In the genomic region with DNA sequence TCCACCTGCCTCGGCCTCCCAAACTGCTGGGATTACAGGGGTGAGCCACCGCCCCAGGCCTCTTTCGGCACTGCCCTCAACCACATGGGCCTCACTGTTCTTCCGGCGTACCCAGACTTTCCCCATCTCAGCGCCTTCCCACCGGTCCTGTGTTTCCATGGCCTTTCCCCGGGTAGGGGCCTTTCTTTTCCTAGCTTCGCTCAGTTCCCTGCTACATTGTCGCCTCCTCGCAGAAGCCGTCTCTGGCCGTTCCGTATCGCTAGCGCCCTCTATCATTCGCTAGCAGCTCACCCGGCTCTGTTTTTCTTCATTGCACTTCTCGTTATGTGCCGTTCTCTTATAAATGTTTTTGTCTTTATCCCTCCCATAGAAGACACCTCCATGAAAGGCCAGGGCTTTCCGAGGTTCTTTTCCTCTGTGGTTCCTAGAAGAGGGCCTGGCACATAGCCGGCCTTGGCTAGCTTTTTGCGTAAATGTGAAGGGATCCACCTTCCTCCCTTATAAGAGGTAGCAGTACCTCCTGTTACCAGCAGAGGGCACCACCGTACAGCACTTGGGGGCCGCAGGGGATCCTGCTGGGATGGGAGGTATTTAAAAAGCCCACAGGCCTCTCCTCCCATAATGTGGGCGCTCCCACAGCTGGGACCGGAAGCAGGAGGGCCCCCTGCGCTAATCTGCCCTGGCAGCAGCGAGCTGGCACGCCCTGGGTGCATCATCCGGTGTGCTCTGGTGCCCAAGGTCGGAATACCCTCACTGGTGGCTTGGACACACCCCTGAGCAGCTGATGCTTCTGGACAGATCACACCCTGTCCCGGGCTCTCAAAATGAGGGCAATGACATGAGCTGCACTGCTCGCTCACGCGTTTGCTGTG, we compare ENCODE assay signal across 8 cellular contexts. TPM values are rescaled to one million over a fixed set of nuclear protein-coding genes. Genes with fewer than 3 reads are reported as not detected.
DNase-seq lines count a peak whose midpoint lies in the region; ATAC-seq and TF ChIP-seq lines count a peak whose summit lies in the region.

No MANE protein-coding gene starts in this region.

- intact Hi-C loops in activated CD4-positive, alpha-beta memory T cell treated with anti-CD3 and anti-CD28 coated beads for 36 hours (cut with micrococcal nuclease) = loop anchor here (1.0 to 2.0 kb wide), 9 partner anchors 8 to 101 kb away; partner anchors contain the start of genes ATG101 and NR4A1

- H3K36me3 ChIP-seq in lung (ENCODE audit: control insufficient read depth in 2 of 2, insufficient read depth in 2 of 2, low read length in 2 of 2) = no peaks in the 10 kb centered on the region

- no peaks in the 10 kb centered on the region for H3K36me3 Mint-ChIP-seq in activated CD4-positive, alpha-beta memory T cell treated with anti-CD3 and anti-CD28 coated beads for 36 hours

- peak; percentile 77 for ATAC-seq in lung (ENCODE audit: insufficient read depth, low FRiP score)
- ATAC-seq in HG03139 (IDR thresholded peaks at IDR 0.05; ENCODE audit: unreplicated experiment) = no peak

- no peaks in the 10 kb centered on the region for H3K27me3 ChIP-seq in lung (ENCODE audit: control insufficient read depth, insufficient read depth)

- no peaks in the 10 kb centered on the region for H3K27me3 Mint-ChIP-seq in activated CD4-positive, alpha-beta memory T cell treated with anti-CD3 and anti-CD28 coated beads for 36 hours

- CTCF ChIA-PET in activated CD4-positive, alpha-beta memory T cell treated with anti-CD3 and anti-CD28 coated beads for 36 hours (lab: Charles Lee) = interaction anchor here (0.6 to 15.9 kb wide), 51 partner anchors 7 to 1598 kb away, joined by 3 to 438 read pairs (median 5); partner anchors contain the start of genes ACVR1B, ATG101, NR4A1 and POU6F1

- no peak overlapping the region for H3K4me3 ChIP-seq in lung

- TF ChIP-seq CTCF in GM12873 (IDR thresholded peaks at IDR 0.05; ENCODE audit: insufficient read depth, low read depth, low read length, missing control alignments) (peak; percentile 76), lung (IDR thresholded peaks at IDR 0.05; ENCODE audit: control extremely low read depth, extremely low read depth) (peak; percentile 92)

- POLR2A ChIA-PET in activated CD4-positive, alpha-beta memory T cell treated with anti-CD3 and anti-CD28 coated beads for 36 hours (lab: Charles Lee) = interaction anchor here (0.5 to 4.5 kb wide), 13 partner anchors 9 to 139 kb away, joined by 3 to 28 read pairs (median 4); partner anchors contain the start of genes ATG101, NR4A1 and TAMALIN

- peak overlapping the region; percentile 76 to 82 for H3K27ac ChIP-seq in lung (ENCODE audit: low read depth in 1 of 2, low read length in 1 of 2)

- no peaks in the 10 kb centered on the region for H3K9me3 Mint-ChIP-seq in activated CD4-positive, alpha-beta memory T cell treated with anti-CD3 and anti-CD28 coated beads for 36 hours

- 7% methylated on average over 36 of the region's 36 CpGs for WGBS in lung, 2 donors

- peaks cover 0 to 11% of the 10 kb centered on the region in 2 donors for H3K4me1 ChIP-seq in lung (ENCODE audit: control insufficient read depth in 2 of 2, insufficient read depth in 2 of 2, low read length in 2 of 2)

- peaks cover 27% of the 10 kb centered on the region for H3K4me1 Mint-ChIP-seq in activated CD4-positive, alpha-beta memory T cell treated with anti-CD3 and anti-CD28 coated beads for 36 hours (ENCODE audit: low read depth)

- peak overlapping the region; percentile 91 for H3K27ac Mint-ChIP-seq in activated CD4-positive, alpha-beta memory T cell treated with anti-CD3 and anti-CD28 coated beads for 36 hours

- DNase-seq in HPDE6-E6E7 (ENCODE audit: extremely low spot score) (peak; percentile 70), NCI-H82 (lab: John Stamatoyannopoulos, UW) (peak; percentile 90), ecto neural progenitor cell (ENCODE audit: low spot score) (peak; percentile 93), lung (ENCODE audit: low spot score) (peak; percentile 87)
- peak; percentile 90 for DNase-seq in activated CD4-positive, alpha-beta memory T cell treated with anti-CD3 and anti-CD28 coated beads for 36 hours
- peak; percentile 77 to 78 for DNase-seq in stimulated activated CD4-positive, alpha-beta T cell treated with anti-CD3 and anti-CD28 coated beads, Interleukin-4, amount 100 ng/mL, for 48 hours (ENCODE audit: low read depth in 2 of 2)

- no peaks in the 10 kb centered on the region for H3K9me3 ChIP-seq in lung (ENCODE audit: control insufficient read depth in 2 of 2, insufficient read depth in 1 of 2, low read length in 1 of 2)

- H3K4me3 Mint-ChIP-seq in activated CD4-positive, alpha-beta memory T cell treated with anti-CD3 and anti-CD28 coated beads for 36 hours = peak overlapping the region; percentile 79

RNA-seq across cellular contexts. Expression of gene TAMALIN, which starts 18.8 kb away (rescaled TPM):
- total RNA-seq in activated CD4-positive, alpha-beta memory T cell treated with anti-CD3 and anti-CD28 coated beads for 36 hours = 10 to 100 TPM; 15.1 to 18.7 TPM
- 10 to 100 TPM; 31.4 to 84.0 TPM for total RNA-seq in lung
- 10 to 100 TPM; 52.9 to 68.0 TPM for polyA plus RNA-seq in lung

RNA-seq across cellular contexts. Expression of gene NR4A1, which starts 25.7 kb away (rescaled TPM):
- total RNA-seq in activated CD4-positive, alpha-beta memory T cell treated with anti-CD3 and anti-CD28 coated beads for 36 hours = 10 to 100 TPM; 64.2 to 68.2 TPM
- total RNA-seq in lung = 10 to 100 TPM; 56.8 to 77.9 TPM
- 10 to 100 TPM; 45.1 to 67.3 TPM for polyA plus RNA-seq in lung

RNA-seq across cellular contexts. Expression of gene ATG101, which starts 44.2 kb away (rescaled TPM):
- 10 to 100 TPM; 35.7 to 38.0 TPM for total RNA-seq in activated CD4-positive, alpha-beta memory T cell treated with anti-CD3 and anti-CD28 coated beads for 36 hours
- total RNA-seq in lung = 10 to 100 TPM; 22.1 to 37.2 TPM
- 10 to 100 TPM; 36.2 to 64.3 TPM for polyA plus RNA-seq in lung

RNA-seq across cellular contexts. Expression of gene SMIM41, which starts 54.0 kb away (rescaled TPM):
- not detected for total RNA-seq in activated CD4-positive, alpha-beta memory T cell treated with anti-CD3 and anti-CD28 coated beads for 36 hours
- 1 to 10 TPM; 2.2 to 6.5 TPM for total RNA-seq in lung
- 1 to 10 TPM; 1.9 to 7.6 TPM for polyA plus RNA-seq in lung
